In the genomic region with DNA sequence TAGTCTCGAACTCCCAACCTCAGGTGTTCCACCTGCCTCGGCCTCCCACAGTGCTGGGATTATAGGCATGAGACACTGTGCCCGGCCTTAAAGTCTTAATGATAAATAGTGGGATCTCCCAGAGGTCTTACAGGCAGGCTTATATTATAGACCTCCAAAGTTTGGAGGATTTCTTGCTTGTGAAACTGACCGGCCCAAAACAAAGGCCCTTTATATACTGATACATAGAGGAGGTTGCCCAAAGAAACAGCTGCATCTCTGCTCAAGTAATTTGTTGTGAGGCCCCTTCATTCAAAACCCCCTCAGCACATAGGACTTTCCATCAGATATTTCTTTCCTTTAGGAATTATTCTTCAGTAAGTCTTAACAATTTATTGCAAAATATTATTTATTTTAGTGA, we compare ENCODE assay signal across 25 cellular contexts.
"Had no signal": no experiment of that assay in that cellular context is flagged by ENCODE, and none has a peak within 500 bp of the region (broad histone marks: within the 10 kb centered on the region; RNA-seq: fewer than 3 reads in every experiment).

No MANE protein-coding gene starts in this region.

- ATAC-seq: activated CD8-positive, alpha-beta T cell treated with anti-CD3 and anti-CD28 coated beads for 36 hours; Panc1; SK-N-SH treated with all-trans-retinoic acid at 6 μM for 48 hours; T-cell; T-helper 17 cell had no signal

- DNase-seq: activated CD4-positive, alpha-beta T cell treated with anti-CD3 and anti-CD28 coated beads, Interleukin-2, amount 10 ng/mL, durations not matched to agents 24 days and 14 days; activated CD4-positive, alpha-beta T cell treated with anti-CD3 and anti-CD28 coated beads, Interleukin-2, amount 50 U/mL, for 4 hours; activated CD8-positive, alpha-beta T cell treated with anti-CD3 and anti-CD28 coated beads for 36 hours; activated gamma-delta T cell; activated naive CD4-positive, alpha-beta T cell treated with Interleukin-2 at 50 U/mL for 16 hours; activated naive CD8-positive, alpha-beta T cell treated with anti-CD3 and anti-CD28 coated beads, Interleukin-2, amount 10 ng/mL, durations not matched to agents 7 days and 5 days; activated T-cell treated with anti-CD3 and anti-CD28 coated beads, Interleukin-2, amount 50 U/mL, for 1 hour; amygdala; MM.1S; MV-4-11; NCI-H1092; NCI-H1436 treated with DMSO at 0.1 percent for 48 hours; NCI-H1694 treated with DMSO at 0.1 percent for 48 hours; NCI-H2029; NCI-H345; NCI-H524 treated with DMSO at 0.1 percent for 48 hours; SHP77; T-cell; T-helper 17 cell had no signal

- H3K27ac ChIP-seq: ascending aorta, cardiac muscle cell, KMS-11, SJSA1 had no signal

- H3K4me3 ChIP-seq: ascending aorta, cardiac muscle cell, SJSA1 had no signal

- H3K9me3 ChIP-seq: ascending aorta, SJSA1 had no signal

- H3K27me3 ChIP-seq: ascending aorta, cardiac muscle cell, SJSA1 had no signal

- H3K4me1 ChIP-seq: ascending aorta had no signal
